14 cellular contexts compared by ENCODE assay signal in the genomic region with DNA sequence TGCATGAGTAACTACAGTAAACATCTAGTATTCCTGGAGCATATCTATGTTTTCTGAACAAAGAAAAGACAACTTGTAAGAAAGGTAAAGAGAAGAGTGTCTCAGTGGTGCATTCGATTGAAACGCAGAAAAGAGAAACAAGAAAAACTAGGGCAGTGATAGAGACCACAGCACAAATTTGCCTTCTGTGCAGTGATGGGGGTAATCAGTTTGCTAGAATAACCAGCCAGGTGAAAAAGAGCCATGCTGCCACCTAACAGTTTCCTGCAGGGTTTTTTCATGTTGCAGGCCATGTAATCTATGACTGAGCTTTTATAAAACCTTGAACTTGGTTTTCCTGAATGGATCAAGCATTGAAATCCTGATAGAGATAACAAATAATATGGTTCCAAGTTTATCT.
DNase-seq lines count a peak whose midpoint lies in the region; ATAC-seq and TF ChIP-seq lines count a peak whose summit lies in the region.
"Had no signal": no experiment of that assay in that cellular context is flagged by ENCODE, and none has a peak within 500 bp of the region (broad histone marks: within the 10 kb centered on the region; RNA-seq: fewer than 3 reads in every experiment).

No MANE protein-coding gene starts in this region.

- peak; percentile 11 for DNase-seq in naive B cell
- no peak for DNase-seq in NCI-H82 (lab: John Stamatoyannopoulos, UW)
- no peak for DNase-seq in AG08396 (ENCODE audit: low spot score)
- DNase-seq in WERI-Rb-1: no peak
- DNase-seq: activated CD4-positive, alpha-beta T cell treated with anti-CD3 and anti-CD28 coated beads for 48 hours; activated effector memory CD4-positive, alpha-beta T cell treated with anti-CD3 and anti-CD28 coated beads, Interleukin-2, amount 50 U/mL, for 16 hours; body of pancreas; naive thymus-derived CD4-positive, alpha-beta T cell; NCI-H187 had no signal

- H3K27me3 Mint-ChIP-seq in naive B cell: no peaks in the 10 kb centered on the region
- H3K27me3 Mint-ChIP-seq: naive thymus-derived CD4-positive, alpha-beta T cell had no signal

- H3K27ac ChIP-seq in WERI-Rb-1: no peak overlapping the region
- H3K27ac ChIP-seq: body of pancreas had no signal

- H3K4me3 Mint-ChIP-seq in naive B cell: peak overlapping the region in 6 of 8 donors; percentile 11 to 84 (median 44)
- H3K4me3 Mint-ChIP-seq: naive thymus-derived CD4-positive, alpha-beta T cell had no signal

- H3K36me3 ChIP-seq in WERI-Rb-1: no peaks in the 10 kb centered on the region

- no peaks in the 10 kb centered on the region for H3K27me3 ChIP-seq in WERI-Rb-1 (ENCODE audit: insufficient read depth, low read depth, severe bottlenecking)
- H3K27me3 ChIP-seq: body of pancreas had no signal

- no peaks in the 10 kb centered on the region for H3K9me3 Mint-ChIP-seq in naive B cell

- peak overlapping the region in 3 of 6 donors; percentile 5 to 88 (median 64) for H3K27ac Mint-ChIP-seq in naive B cell
- H3K27ac Mint-ChIP-seq: naive thymus-derived CD4-positive, alpha-beta T cell had no signal

- H3K4me1 Mint-ChIP-seq in naive B cell: peaks cover 10 to 29% (median 18%) of the 10 kb centered on the region in 3 donors
- H3K4me1 Mint-ChIP-seq: naive thymus-derived CD4-positive, alpha-beta T cell had no signal

- H3K9me3 ChIP-seq in WERI-Rb-1 (ENCODE audit: severe bottlenecking): no peaks in the 10 kb centered on the region
- H3K9me3 ChIP-seq: body of pancreas had no signal

- TF ChIP-seq CTCF in WERI-Rb-1 (IDR thresholded peaks at IDR 0.05; ENCODE audit: low read depth, low read length): no peak

- no peak overlapping the region for H3K4me3 ChIP-seq in WERI-Rb-1 (ENCODE audit: low read depth, low read length)
- H3K4me3 ChIP-seq: body of pancreas had no signal

- H3K36me3 Mint-ChIP-seq in naive B cell: no peaks in the 10 kb centered on the region
- H3K36me3 Mint-ChIP-seq: naive thymus-derived CD4-positive, alpha-beta T cell had no signal

- peak; percentile 56 for ATAC-seq in GM19025 (IDR thresholded peaks at IDR 0.05; ENCODE audit: low read depth, unreplicated experiment)
- ATAC-seq in GM21717 (IDR thresholded peaks at IDR 0.05; ENCODE audit: unreplicated experiment): peak; percentile 76
- peak; percentile 78 for ATAC-seq in HG03135 (IDR thresholded peaks at IDR 0.05; ENCODE audit: unreplicated experiment)
- ATAC-seq in naive B cell (ENCODE audit: low read depth in 2 of 2): peak; percentile 78 to 90
- no peak for ATAC-seq in GM18520 (IDR thresholded peaks at IDR 0.05; ENCODE audit: unreplicated experiment)
- ATAC-seq: body of pancreas; HCT116; naive thymus-derived CD4-positive, alpha-beta T cell had no signal
